Comparison of ENCODE assay signal across 32 cellular contexts in genomic region chr7:51021906-51022570, GRCh38.
DNase-seq lines count a peak whose midpoint lies in the region; ATAC-seq and TF ChIP-seq lines count a peak whose summit lies in the region.
"Had no signal": no experiment of that assay in that cellular context is flagged by ENCODE, and none has a peak within 500 bp of the region (broad histone marks: within the 10 kb centered on the region; RNA-seq: fewer than 3 reads in every experiment).

No MANE protein-coding gene starts in this region.

- no peak for TF ChIP-seq POLR2A in tibial nerve (IDR thresholded peaks at IDR 0.05)

- CTCF ChIA-PET in mammary epithelial cell (lab: Charles Lee; ENCODE audit: low non-redundant PET): no interaction called here
- CTCF ChIA-PET in MCF 10A (lab: Yijun Ruan, JAX): interaction anchor here (0.6 to 1.4 kb wide), 2 partner anchors 23 to 345 kb away, joined by 3 to 8 read pairs; no protein-coding TSS in a partner anchor

- H3K27ac ChIP-seq in mammary epithelial cell (ENCODE audit: insufficient read depth, low read depth, low read length) (no peak overlapping the region), brain microvascular endothelial cell (peak overlapping the region; percentile 54), tibial nerve (peak overlapping the region; percentile 32 to 61 (median 44))
- H3K27ac ChIP-seq: ascending aorta, left lung, neutrophil, prostate gland, SJCRH30, suprapubic skin, uterus, WERI-Rb-1 had no signal

- peaks cover 7% of the 10 kb centered on the region for H3K4me1 Mint-ChIP-seq in MCF 10A (ENCODE audit: insufficient read depth, unreplicated experiment)
- H3K4me1 Mint-ChIP-seq: stimulated activated memory B cell treated with anti-CD40 and anti-IgM and Interleukin-4, amounts not matched to agents 10 μg/mL and 1 μg/mL and 100 μg/mL, for 72 hours had no signal

- no peak overlapping the region for H3K27ac Mint-ChIP-seq in MCF 10A (ENCODE audit: low read depth, unreplicated experiment)
- H3K27ac Mint-ChIP-seq: activated naive CD8-positive, alpha-beta T cell treated with anti-CD3 and anti-CD28 coated beads, Interleukin-2, amount 10 ng/mL, durations not matched to agents 7 days and 5 days; activated T-cell treated with anti-CD3 and anti-CD28 coated beads, Interleukin-2, amount 50 U/mL, for 24 hours; naive B cell; stimulated activated memory B cell treated with anti-CD40 and anti-IgM and Interleukin-4, amounts not matched to agents 10 μg/mL and 1 μg/mL and 100 μg/mL, for 72 hours had no signal

- peaks cover 3% of the 10 kb centered on the region for H3K4me1 ChIP-seq in mammary epithelial cell (ENCODE audit: insufficient read depth, low read length)
- H3K4me1 ChIP-seq in tibial nerve: peaks cover 0 to 3% (median 0%) of the 10 kb centered on the region in 4 donors
- H3K4me1 ChIP-seq: ascending aorta, left lung, prostate gland, SJCRH30, suprapubic skin, uterus had no signal

- no peaks in the 10 kb centered on the region for H3K27me3 ChIP-seq in mammary epithelial cell (ENCODE audit: insufficient read depth, low read length)
- no peaks in the 10 kb centered on the region for H3K27me3 ChIP-seq in brain microvascular endothelial cell (replicated peaks)
- H3K27me3 ChIP-seq in tibial nerve: no peaks in the 10 kb centered on the region
- H3K27me3 ChIP-seq: ascending aorta, left lung, neutrophil, suprapubic skin, uterus had no signal

- no peaks in the 10 kb centered on the region for H3K9me3 ChIP-seq in mammary epithelial cell (replicated peaks; ENCODE audit: insufficient read depth, low read length)
- no peaks in the 10 kb centered on the region for H3K9me3 ChIP-seq in tibial nerve
- H3K9me3 ChIP-seq: ascending aorta, left lung, neutrophil, prostate gland, SJCRH30, suprapubic skin, uterus had no signal

- no peak for ATAC-seq in GM19395 (IDR thresholded peaks at IDR 0.05; ENCODE audit: unreplicated experiment)
- ATAC-seq: HCT116; left lung; Panc1; stimulated activated memory B cell treated with anti-CD40 and anti-IgM and Interleukin-4, amounts not matched to agents 10 μg/mL and 1 μg/mL and 100 μg/mL, for 72 hours had no signal

- 37% methylated on average over 18 of the region's 20 CpGs for WGBS in mammary epithelial cell (ENCODE audit: low coverage, missing lambda C conversion rate)
- WGBS in tibial nerve, 2 donors: 45 to 48% methylated on average over 20 of the region's 20 CpGs

- peak in 1 of 2 donors; percentile 13 for TF ChIP-seq EP300 in tibial nerve (IDR thresholded peaks at IDR 0.05)

- no peaks in the 10 kb centered on the region for H4K20me1 ChIP-seq in mammary epithelial cell (ENCODE audit: insufficient read depth, low read length)

- H3K36me3 ChIP-seq in mammary epithelial cell (ENCODE audit: insufficient read depth, low read length) (no peaks in the 10 kb centered on the region), brain microvascular endothelial cell (replicated peaks) (no peaks in the 10 kb centered on the region), tibial nerve (peaks cover 0 to 20% (median 0%) of the 10 kb centered on the region in 3 donors)
- H3K36me3 ChIP-seq: ascending aorta, left lung, neutrophil, prostate gland, SJCRH30, suprapubic skin, uterus had no signal

- no peak overlapping the region for H3K9ac ChIP-seq in mammary epithelial cell (ENCODE audit: insufficient read depth, low read length)

- TF ChIP-seq CTCF in mammary epithelial cell (conservative IDR thresholded peaks at IDR 0.05 in 1 of 2, IDR thresholded peaks at IDR 0.05 in 1 of 2; ENCODE audit: extremely low read depth in 1 of 2, insufficient read depth in 1 of 2, low read depth in 1 of 2, low read length in 2 of 2) (no peak), MCF 10A (IDR thresholded peaks at IDR 0.05; ENCODE audit: unreplicated experiment) (no peak), brain microvascular endothelial cell (IDR thresholded peaks at IDR 0.05; ENCODE audit: low read depth, low read length, missing control alignments) (no peak), tibial nerve (IDR thresholded peaks at IDR 0.05) (no peak)

- in situ Hi-C loops in mammary epithelial cell (cut with MboI; ENCODE audit: low sequenced_read_pairs in 2 of 2): no loop called here
- in situ Hi-C loops in brain microvascular endothelial cell (cut with HindIII; ENCODE audit: low pct_ligation_motif_present, low sequenced_read_pairs): no loop called here

- H2AFZ ChIP-seq in mammary epithelial cell (ENCODE audit: low read depth, low read length): peak overlapping the region; percentile 30

- H3K36me3 Mint-ChIP-seq in MCF 10A (ENCODE audit: insufficient read depth, unreplicated experiment): peaks cover 18% of the 10 kb centered on the region
- H3K36me3 Mint-ChIP-seq: activated naive CD8-positive, alpha-beta T cell treated with anti-CD3 and anti-CD28 coated beads, Interleukin-2, amount 10 ng/mL, durations not matched to agents 7 days and 5 days; naive B cell; stimulated activated memory B cell treated with anti-CD40 and anti-IgM and Interleukin-4, amounts not matched to agents 10 μg/mL and 1 μg/mL and 100 μg/mL, for 72 hours had no signal

- intact Hi-C loops in mammary epithelial cell (cut with micrococcal nuclease): no loop called here
- intact Hi-C loops in MCF 10A (cut with micrococcal nuclease): no loop called here

- POLR2A ChIA-PET in MCF 10A (lab: Yijun Ruan, JAX): no interaction called here

- dilution Hi-C loops in mammary epithelial cell (cut with HindIII; ENCODE audit: low sequenced_read_pairs): no loop called here

- BruUV-seq in mammary epithelial cell (replicated peaks; lab: Mats Ljungman, UMichigan) (TSS peak; percentile 94), MCF 10A (replicated peaks; lab: Mats Ljungman, UMichigan) (no TSS peak)

- no peak overlapping the region for H3K4me3 ChIP-seq in mammary epithelial cell (replicated peaks in 1 of 3; ENCODE audit: insufficient read depth in 1 of 3, low read depth in 2 of 3, low read length in 3 of 3)
- no peak overlapping the region for H3K4me3 ChIP-seq in brain microvascular endothelial cell (ENCODE audit: low read depth, low read length)
- H3K4me3 ChIP-seq in tibial nerve: no peak overlapping the region
- H3K4me3 ChIP-seq: ascending aorta, left lung, prostate gland, SJCRH30, suprapubic skin, uterus had no signal

- DNase-seq in mammary epithelial cell (peak; percentile 22), MCF 10A (ENCODE audit: unreplicated experiment) (no peak), brain microvascular endothelial cell (peak; percentile 75), islet precursor cell (peak; percentile 40), tibial nerve (ENCODE audit: low spot score in 2 of 2) (no peak), NCI-H1105 treated with DMSO at 0.1 percent for 48 hours (lab: John Stamatoyannopoulos, UW) (no peak), midbrain (lab: John Stamatoyannopoulos, UW) (no peak)
- DNase-seq: activated CD4-positive, alpha-beta T cell treated with anti-CD3 and anti-CD28 coated beads for 4 hours; activated effector memory CD4-positive, alpha-beta T cell treated with anti-CD3 and anti-CD28 coated beads, Interleukin-2, amount 50 U/mL, for 16 hours; activated naive CD8-positive, alpha-beta T cell treated with anti-CD3 and anti-CD28 coated beads, Interleukin-2, amount 10 ng/mL, durations not matched to agents 7 days and 5 days; activated T-cell treated with anti-CD3 and anti-CD28 coated beads, Interleukin-2, amount 50 U/mL, for 24 hours; Calu3; DMS79; GDM1; hypothalamus; left lung; naive B cell; NCI-H1694 treated with DMSO at 0.1 percent for 48 hours; NCI-H446; NCI-H774; SJCRH30; uterus; WERI-Rb-1 had no signal

- H3K9me3 Mint-ChIP-seq in MCF 10A (ENCODE audit: unreplicated experiment): no peaks in the 10 kb centered on the region

- no peak overlapping the region for H3K4me2 ChIP-seq in mammary epithelial cell (ENCODE audit: insufficient read depth, low read depth, low read length)

- H3K4me3 Mint-ChIP-seq in MCF 10A (ENCODE audit: unreplicated experiment): no peak overlapping the region
- H3K4me3 Mint-ChIP-seq: activated naive CD8-positive, alpha-beta T cell treated with anti-CD3 and anti-CD28 coated beads, Interleukin-2, amount 10 ng/mL, durations not matched to agents 7 days and 5 days; activated T-cell treated with anti-CD3 and anti-CD28 coated beads, Interleukin-2, amount 50 U/mL, for 24 hours; central memory CD8-positive, alpha-beta T cell; naive B cell; stimulated activated memory B cell treated with anti-CD40 and anti-IgM and Interleukin-4, amounts not matched to agents 10 μg/mL and 1 μg/mL and 100 μg/mL, for 72 hours had no signal

- no peaks in the 10 kb centered on the region for H3K79me2 ChIP-seq in mammary epithelial cell (ENCODE audit: insufficient read depth, low read length)

- no peaks in the 10 kb centered on the region for H3K27me3 Mint-ChIP-seq in MCF 10A (ENCODE audit: insufficient read depth, unreplicated experiment)
- H3K27me3 Mint-ChIP-seq: activated naive CD8-positive, alpha-beta T cell treated with anti-CD3 and anti-CD28 coated beads, Interleukin-2, amount 10 ng/mL, durations not matched to agents 7 days and 5 days; activated T-cell treated with anti-CD3 and anti-CD28 coated beads, Interleukin-2, amount 50 U/mL, for 24 hours; naive B cell; stimulated activated memory B cell treated with anti-CD40 and anti-IgM and Interleukin-4, amounts not matched to agents 10 μg/mL and 1 μg/mL and 100 μg/mL, for 72 hours had no signal

Comparison
In these comparisons a context has a peak if more than half of its experiments do, and no peak if none do; other contexts are left out.
1. DNase-seq: peak in mammary epithelial cell (single experiment), brain microvascular endothelial cell (single experiment) and islet precursor cell (single experiment); none in MCF 10A (single experiment), tibial nerve (0 of 2), NCI-H1105 treated with DMSO at 0.1 percent for 48 hours (single experiment) and midbrain (single experiment).